23 cellular contexts compared by ENCODE assay signal in genomic region chr3:10330319-10330718, GRCh38. TPM values are rescaled to one million over a fixed set of nuclear protein-coding genes. Genes with fewer than 3 reads are reported as not detected.
"Had no signal": no experiment of that assay in that cellular context is flagged by ENCODE, and none has a peak within 500 bp of the region (broad histone marks: within the 10 kb centered on the region; RNA-seq: fewer than 3 reads in every experiment).

No MANE protein-coding gene starts in this region.

- H3K9ac ChIP-seq: neural progenitor cell had no signal

- H3K4me1 Mint-ChIP-seq: natural killer cell, neural progenitor cell had no signal

- H3K36me3 ChIP-seq: esophagus squamous epithelium, heart left ventricle, neural progenitor cell, pancreas, prostate gland had no signal

- H3K36me3 Mint-ChIP-seq: natural killer cell; neural progenitor cell; stimulated activated naive B cell treated with anti-CD40 and anti-IgM and Interleukin-4, amounts not matched to agents 10 μg/mL and 1 μg/mL and 100 μg/mL, for 72 hours had no signal

- H3K9me3 ChIP-seq: esophagus squamous epithelium, heart left ventricle, pancreas, prostate gland, testis, tibial nerve had no signal

- H3K4me3 ChIP-seq: esophagus squamous epithelium, heart left ventricle, neural progenitor cell, pancreas, prostate gland, testis, tibial nerve had no signal

- DNase-seq: dermis blood vessel endothelial cell; esophagus squamous epithelium; foreskin fibroblast; hippocampal formation; kidney glomerular epithelial cell; mammary epithelial cell; natural killer cell; nucleus accumbens; retina; stimulated activated CD4-positive, alpha-beta T cell treated with anti-CD3 and anti-CD28 coated beads, Interleukin-2, amount 100 ng/mL, for 24 hours; stimulated activated CD4-positive, alpha-beta T cell treated with anti-CD3 and anti-CD28 coated beads, Interleukin-4, amount 100 ng/mL, for 4 hours; stimulated activated naive B cell treated with anti-CD40 and anti-IgM and Interleukin-4, amounts not matched to agents 10 μg/mL and 1 μg/mL and 100 μg/mL, for 72 hours; stimulated activated naive CD8-positive, alpha-beta T cell treated with anti-CD3 and anti-CD28 coated beads, Interleukin-15, amount 100 ng/mL, for 72 hours; testis had no signal

- H3K4me2 ChIP-seq: neural progenitor cell had no signal

- H3K9me3 Mint-ChIP-seq: natural killer cell; neural progenitor cell; stimulated activated naive B cell treated with anti-CD40 and anti-IgM and Interleukin-4, amounts not matched to agents 10 μg/mL and 1 μg/mL and 100 μg/mL, for 72 hours; stimulated activated naive CD8-positive, alpha-beta T cell treated with anti-CD3 and anti-CD28 coated beads, Interleukin-15, amount 100 ng/mL, for 72 hours had no signal

- H3K27me3 ChIP-seq: pancreas, testis had no signal

- FAIRE-seq: colon, pancreas had no signal

- H2AFZ ChIP-seq: neural progenitor cell had no signal

- H3K4me1 ChIP-seq: esophagus squamous epithelium, heart left ventricle, neural progenitor cell, pancreas, prostate gland, testis, tibial nerve had no signal

- H3K4me3 Mint-ChIP-seq: natural killer cell; neural progenitor cell; stimulated activated naive B cell treated with anti-CD40 and anti-IgM and Interleukin-4, amounts not matched to agents 10 μg/mL and 1 μg/mL and 100 μg/mL, for 72 hours; stimulated activated naive CD8-positive, alpha-beta T cell treated with anti-CD3 and anti-CD28 coated beads, Interleukin-15, amount 100 ng/mL, for 72 hours had no signal

- H3K27ac Mint-ChIP-seq: natural killer cell; neural progenitor cell; stimulated activated naive B cell treated with anti-CD40 and anti-IgM and Interleukin-4, amounts not matched to agents 10 μg/mL and 1 μg/mL and 100 μg/mL, for 72 hours; stimulated activated naive CD8-positive, alpha-beta T cell treated with anti-CD3 and anti-CD28 coated beads, Interleukin-15, amount 100 ng/mL, for 72 hours had no signal

- ATAC-seq: heart left ventricle; natural killer cell; pancreas; sciatic nerve; stimulated activated naive B cell treated with anti-CD40 and anti-IgM and Interleukin-4, amounts not matched to agents 10 μg/mL and 1 μg/mL and 100 μg/mL, for 72 hours; stimulated activated naive CD8-positive, alpha-beta T cell treated with anti-CD3 and anti-CD28 coated beads, Interleukin-15, amount 100 ng/mL, for 72 hours had no signal

- H3K27ac ChIP-seq: esophagus squamous epithelium, heart left ventricle, neural progenitor cell, pancreas, prostate gland, testis, tibial nerve had no signal

RNA-seq across cellular contexts. Expression of gene GHRL, which starts 37.6 kb away (rescaled TPM):
- total RNA-seq: epithelial cell of proximal tubule, myocyte had no signal
- polyA plus RNA-seq: mammary epithelial cell had no signal
